Comparison of ENCODE assay signal across 8 cellular contexts in the genomic region with DNA sequence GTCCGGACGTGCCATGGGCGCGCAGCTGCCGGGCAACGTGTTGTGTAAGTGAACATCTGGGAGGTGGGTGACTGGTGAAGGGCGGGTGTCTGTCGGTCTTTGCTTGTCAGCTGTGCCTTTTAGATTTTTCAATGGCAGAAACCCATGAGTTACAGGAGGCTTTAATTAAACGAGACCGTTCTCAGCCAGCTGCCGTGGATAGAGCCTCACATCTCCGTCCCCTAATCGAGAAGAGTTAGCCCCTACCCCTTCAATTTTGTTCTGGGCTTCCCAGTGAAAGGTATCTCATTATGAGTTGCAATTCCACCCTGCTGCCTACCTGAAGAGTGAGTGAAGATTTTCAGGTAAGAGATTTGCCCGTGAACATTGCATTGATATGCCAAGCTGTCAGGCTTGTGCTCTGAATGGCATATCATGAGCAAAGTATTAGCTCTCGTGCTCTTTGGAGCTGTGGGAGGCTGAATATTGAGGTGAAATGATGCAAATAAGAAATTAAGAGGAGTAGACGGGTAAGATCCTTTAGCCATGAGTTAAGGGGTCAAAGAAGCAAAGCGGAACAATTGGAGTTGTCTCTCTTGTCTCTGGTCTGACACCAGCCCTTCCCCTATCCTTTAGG.
DNase-seq lines count a peak whose midpoint lies in the region; ATAC-seq, FAIRE-seq and TF ChIP-seq lines count a peak whose summit lies in the region.

No MANE protein-coding gene starts in this region.

- no peaks in the 10 kb centered on the region for H3K9me1 ChIP-seq in keratinocyte (ENCODE audit: control insufficient read depth, extremely low read depth, insufficient read depth, low read length)

- H3K9me3 ChIP-seq in keratinocyte (ENCODE audit: control insufficient read depth, low read depth, low read length): no peaks in the 10 kb centered on the region

- H3K27ac Mint-ChIP-seq in activated naive CD8-positive, alpha-beta T cell: peak overlapping the region; percentile 28

- FAIRE-seq in GM18507 (lab: Jason Lieb, UNC): peak; percentile 67
- FAIRE-seq in keratinocyte (lab: Jason Lieb, UNC): no peak

- no peaks in the 10 kb centered on the region for H3K36me3 ChIP-seq in ACC112 (ENCODE audit: insufficient read depth, low read length)
- no peaks in the 10 kb centered on the region for H3K36me3 ChIP-seq in keratinocyte (ENCODE audit: control insufficient read depth in 2 of 2, extremely low read depth in 1 of 2, insufficient read depth in 2 of 2, low read length in 2 of 2)

- in situ Hi-C loops in GM13976 (cut with MboI; ENCODE audit: low sequenced_read_pairs, unreplicated experiment): no loop called here

- H3K4me2 ChIP-seq in keratinocyte (ENCODE audit: control insufficient read depth, extremely low read depth, insufficient read depth, low read depth, low read length): peak overlapping the region; percentile 79

- peaks cover 33% of the 10 kb centered on the region for H3K27me3 Mint-ChIP-seq in activated naive CD8-positive, alpha-beta T cell

- peak overlapping the region; percentile 54 for H3K9ac ChIP-seq in keratinocyte (ENCODE audit: control insufficient read depth, extremely low read depth, insufficient read depth, low read length)

- H3K4me3 ChIP-seq in ACC112 (ENCODE audit: low read depth, low read length) (peak overlapping the region; percentile 83), keratinocyte (ENCODE audit: control insufficient read depth in 2 of 3, extremely low read depth in 1 of 3, insufficient read depth in 2 of 3, low read depth in 1 of 3, low read length in 3 of 3) (peak overlapping the region; percentile 45 to 66 (median 61))

- ATAC-seq in HG03378 (IDR thresholded peaks at IDR 0.05; ENCODE audit: unreplicated experiment): peak; percentile 20
- ATAC-seq in stimulated activated naive CD8-positive, alpha-beta T cell treated with anti-CD3 and anti-CD28 coated beads, Interleukin-15, Interleukin-2, amounts not matched to agents 100 U/mL and 50 U/mL, for 24 hours: peak; percentile 34

- no peaks in the 10 kb centered on the region for H3K9me3 Mint-ChIP-seq in activated naive CD8-positive, alpha-beta T cell (ENCODE audit: low read depth)

- no peaks in the 10 kb centered on the region for H4K20me1 ChIP-seq in keratinocyte (ENCODE audit: control insufficient read depth, extremely low read depth, insufficient read depth, low read length)

- TF ChIP-seq CTCF in keratinocyte (optimal IDR thresholded peaks at IDR 0.05 in 1 of 3, IDR thresholded peaks at IDR 0.05 in 1 of 3, conservative IDR thresholded peaks at IDR 0.05 in 1 of 3; ENCODE audit: extremely low read depth in 1 of 3, insufficient read depth in 2 of 3, low read length in 3 of 3) (no peak), GM13976 (IDR thresholded peaks at IDR 0.05; ENCODE audit: borderline replicate concordance, control extremely low read depth, extremely low read depth, insufficient read depth, missing control alignments) (no peak)

- H3K79me2 ChIP-seq in ACC112 (ENCODE audit: control insufficient read depth, insufficient read depth, low read length, unreplicated experiment): no peaks in the 10 kb centered on the region
- H3K79me2 ChIP-seq in keratinocyte (ENCODE audit: control insufficient read depth, insufficient read depth, low read length): no peaks in the 10 kb centered on the region

- H2AFZ ChIP-seq in ACC112 (ENCODE audit: low read length, unreplicated experiment): peak overlapping the region; percentile 33
- H2AFZ ChIP-seq in keratinocyte (ENCODE audit: control insufficient read depth, low read length): peak overlapping the region; percentile 4

- H3K4me1 ChIP-seq in ACC112 (ENCODE audit: control insufficient read depth, insufficient read depth, low read length, unreplicated experiment): no peaks in the 10 kb centered on the region
- H3K4me1 ChIP-seq in keratinocyte (ENCODE audit: control insufficient read depth, extremely low read depth, insufficient read depth, low read length): peaks cover 3% of the 10 kb centered on the region

- dilution Hi-C loops in keratinocyte (cut with MboI; ENCODE audit: extremely low pct_ligation_motif_present, low sequenced_read_pairs): no loop called here

- H3K27me3 ChIP-seq in ACC112 (ENCODE audit: insufficient read depth, low read length) (no peaks in the 10 kb centered on the region), keratinocyte (ENCODE audit: control insufficient read depth, extremely low read depth, insufficient read depth, low read length) (no peaks in the 10 kb centered on the region)

- H3K27ac ChIP-seq in ACC112 (ENCODE audit: low read depth, low read length) (no peak overlapping the region), keratinocyte (ENCODE audit: control insufficient read depth, insufficient read depth, low read length) (no peak overlapping the region)

- DNase-seq in GM18507 (ENCODE audit: extremely low spot score, insufficient read length, low read depth) (no peak), keratinocyte (ENCODE audit: low read depth, low spot score) (no peak), GM13976 (ENCODE audit: low spot score) (no peak)
- DNase-seq in stimulated activated naive CD8-positive, alpha-beta T cell treated with anti-CD3 and anti-CD28 coated beads, Interleukin-15, Interleukin-2, amounts not matched to agents 100 U/mL and 50 U/mL, for 24 hours: no peak
- DNase-seq in stimulated activated CD4-positive, alpha-beta T cell treated with anti-CD3 and anti-CD28 coated beads, Interleukin-4, amount 100 ng/mL, for 1 hour: no peak

- peaks cover 7% of the 10 kb centered on the region for H3K36me3 Mint-ChIP-seq in activated naive CD8-positive, alpha-beta T cell

- H3K4me1 Mint-ChIP-seq in activated naive CD8-positive, alpha-beta T cell (ENCODE audit: low read depth): peaks cover 12% of the 10 kb centered on the region

- H3K4me3 Mint-ChIP-seq in activated naive CD8-positive, alpha-beta T cell: peak overlapping the region; percentile 77
